1 cellular context compared by ENCODE assay signal in the genomic region with DNA sequence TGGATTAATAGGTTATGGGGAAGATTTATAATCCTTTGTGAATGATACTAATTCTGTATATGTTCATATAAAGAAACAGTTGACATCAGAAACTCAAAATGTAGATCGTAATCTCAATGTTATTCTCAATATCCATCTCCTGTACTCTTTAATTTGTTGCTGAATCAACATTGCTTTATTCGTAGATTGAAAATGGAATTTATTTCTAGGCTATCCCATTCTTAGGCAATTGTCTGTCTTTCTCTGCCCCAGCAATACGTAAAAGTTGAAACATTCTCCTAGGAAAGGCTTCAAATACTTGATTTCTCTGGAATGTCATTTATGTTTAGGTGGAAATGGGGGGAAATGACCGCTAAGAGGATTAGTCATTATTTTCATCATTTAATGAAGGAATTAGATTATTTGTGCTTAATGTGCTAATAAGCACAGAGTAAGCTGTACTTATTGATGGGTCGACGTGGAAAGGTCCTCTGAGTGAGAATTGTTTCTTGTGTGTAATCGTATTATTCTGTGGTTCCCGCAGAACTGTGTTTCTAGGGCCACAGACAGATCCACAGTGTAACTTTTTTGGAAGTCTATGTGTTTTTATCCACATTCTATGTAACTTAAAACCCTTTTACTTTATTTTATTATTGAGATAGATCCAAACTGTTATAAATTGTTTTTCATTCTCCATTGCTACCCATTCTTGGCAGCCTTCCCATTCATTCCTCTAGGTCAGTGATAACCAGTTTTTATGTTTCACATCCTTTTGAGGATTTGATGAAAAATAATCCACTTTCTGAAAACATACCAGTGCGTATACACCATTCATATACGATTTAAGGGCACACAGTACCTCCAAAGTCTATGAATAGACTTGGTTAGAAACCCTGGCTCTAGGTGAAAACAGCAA.
TF ChIP-seq lines count a peak whose summit lies in the region.

No MANE protein-coding gene starts in this region.

TF ChIP-seq in IMR-90, 13 proteins besides CTCF, POLR2A, EP300 and RAD21:
- TF ChIP-seq USF2 (IDR thresholded peaks at IDR 0.05; ENCODE audit: low read depth, low read length) (no peak), RFX5 (IDR thresholded peaks at IDR 0.05; ENCODE audit: low read depth, low read length) (no peak), MAFK (IDR thresholded peaks at IDR 0.05; ENCODE audit: low read depth, low read length) (no peak), SMC3 (IDR thresholded peaks at IDR 0.05; ENCODE audit: low read depth, low read length) (no peak), ELK1 (IDR thresholded peaks at IDR 0.05; ENCODE audit: borderline replicate concordance, low read depth, low read length) (no peak), NFE2L2 (IDR thresholded peaks at IDR 0.05; ENCODE audit: low read depth, low read length) (no peak), CHD1 (IDR thresholded peaks at IDR 0.05; ENCODE audit: low read depth, low read length) (no peak), MAZ (IDR thresholded peaks at IDR 0.05; ENCODE audit: borderline replicate concordance, low read depth, low read length) (no peak), FOS (IDR thresholded peaks at IDR 0.05; ENCODE audit: low read depth, low read length) (no peak), RCOR1 (IDR thresholded peaks at IDR 0.05; ENCODE audit: insufficient replicate concordance, low read length) (no peak), BHLHE40 (IDR thresholded peaks at IDR 0.05; ENCODE audit: low read depth, low read length) (no peak), MXI1 (IDR thresholded peaks at IDR 0.05; ENCODE audit: borderline replicate concordance, low read depth, low read length) (no peak)
